Comparison of ENCODE assay signal across 1 cellular context in the genomic region with DNA sequence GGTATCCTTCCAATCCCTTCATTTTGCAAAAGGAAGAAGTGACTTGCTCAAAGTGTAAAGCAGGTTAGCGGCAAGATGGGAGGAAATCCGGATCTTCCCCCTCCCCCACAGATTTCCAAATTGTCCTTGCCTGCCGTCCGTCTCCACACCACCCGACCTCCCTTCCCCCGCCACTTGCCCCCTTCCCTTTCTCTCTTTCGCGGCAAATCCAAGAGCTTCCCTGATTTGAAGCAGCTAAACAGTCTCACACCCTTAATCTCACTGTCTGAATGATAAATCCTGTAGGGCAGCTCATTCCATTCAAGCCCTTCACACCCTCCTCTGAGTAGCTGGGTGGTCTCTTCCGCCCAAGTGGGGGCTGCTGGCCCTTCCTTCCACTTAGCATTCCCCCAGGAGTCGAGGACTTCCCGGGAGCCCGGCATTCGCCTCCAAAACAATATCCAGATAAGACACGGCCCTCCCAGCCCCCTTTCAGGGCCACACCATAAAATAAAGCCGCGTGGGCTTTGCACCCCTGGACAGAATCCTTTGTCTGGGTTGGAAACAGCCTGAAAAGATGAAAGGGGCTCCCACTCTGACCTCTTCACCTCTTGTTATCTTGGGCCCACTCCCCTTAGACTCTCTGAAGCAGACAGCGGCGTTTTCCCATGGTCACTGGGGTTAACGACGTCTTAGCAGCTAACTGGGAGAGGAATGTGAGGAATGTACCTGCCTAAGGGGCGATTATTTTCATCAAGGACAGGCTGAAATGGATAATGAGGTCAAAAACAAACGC.
TF ChIP-seq lines count a peak whose summit lies in the region.

No MANE protein-coding gene starts in this region.

TF ChIP-seq in K562, 482 proteins besides CTCF, POLR2A, EP300 and RAD21 (continues in another document):
- TF ChIP-seq ZSCAN29 (IDR thresholded peaks at IDR 0.05) = no peak
- no peak for TF ChIP-seq SREBF2 (CRISPR knock-in tag; IDR thresholded peaks at IDR 0.05)
- TF ChIP-seq CHD4 (IDR thresholded peaks at IDR 0.05; ENCODE audit: insufficient read depth, insufficient replicate concordance, low read depth, low read length, poor library complexity, severe bottlenecking) = peak; percentile 56
- TF ChIP-seq, protein P1, sequence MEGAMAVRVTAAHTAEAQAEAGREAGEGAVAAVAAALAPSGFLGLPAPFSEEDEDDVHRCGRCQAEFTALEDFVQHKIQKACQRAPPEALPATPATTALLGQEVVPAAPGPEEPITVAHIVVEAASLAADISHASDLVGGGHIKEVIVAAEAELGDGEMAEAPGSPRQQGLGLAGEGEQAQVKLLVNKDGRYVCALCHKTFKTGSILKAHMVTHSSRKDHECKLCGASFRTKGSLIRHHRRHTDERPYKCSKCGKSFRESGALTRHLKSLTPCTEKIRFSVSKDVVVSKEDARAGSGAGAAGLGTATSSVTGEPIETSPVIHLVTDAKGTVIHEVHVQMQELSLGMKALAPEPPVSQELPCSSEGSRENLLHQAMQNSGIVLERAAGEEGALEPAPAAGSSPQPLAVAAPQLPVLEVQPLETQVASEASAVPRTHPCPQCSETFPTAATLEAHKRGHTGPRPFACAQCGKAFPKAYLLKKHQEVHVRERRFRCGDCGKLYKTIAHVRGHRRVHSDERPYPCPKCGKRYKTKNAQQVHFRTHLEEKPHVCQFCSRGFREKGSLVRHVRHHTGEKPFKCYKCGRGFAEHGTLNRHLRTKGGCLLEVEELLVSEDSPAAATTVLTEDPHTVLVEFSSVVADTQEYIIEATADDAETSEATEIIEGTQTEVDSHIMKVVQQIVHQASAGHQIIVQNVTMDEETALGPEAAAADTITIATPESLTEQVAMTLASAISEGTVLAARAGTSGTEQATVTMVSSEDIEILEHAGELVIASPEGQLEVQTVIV (CRISPR knock-in tag; IDR thresholded peaks at IDR 0.05; ENCODE audit: borderline replicate concordance) = no peak
- no peak for TF ChIP-seq COPS2 (conservative IDR thresholded peaks at IDR 0.05)
- TF ChIP-seq, protein P2, sequence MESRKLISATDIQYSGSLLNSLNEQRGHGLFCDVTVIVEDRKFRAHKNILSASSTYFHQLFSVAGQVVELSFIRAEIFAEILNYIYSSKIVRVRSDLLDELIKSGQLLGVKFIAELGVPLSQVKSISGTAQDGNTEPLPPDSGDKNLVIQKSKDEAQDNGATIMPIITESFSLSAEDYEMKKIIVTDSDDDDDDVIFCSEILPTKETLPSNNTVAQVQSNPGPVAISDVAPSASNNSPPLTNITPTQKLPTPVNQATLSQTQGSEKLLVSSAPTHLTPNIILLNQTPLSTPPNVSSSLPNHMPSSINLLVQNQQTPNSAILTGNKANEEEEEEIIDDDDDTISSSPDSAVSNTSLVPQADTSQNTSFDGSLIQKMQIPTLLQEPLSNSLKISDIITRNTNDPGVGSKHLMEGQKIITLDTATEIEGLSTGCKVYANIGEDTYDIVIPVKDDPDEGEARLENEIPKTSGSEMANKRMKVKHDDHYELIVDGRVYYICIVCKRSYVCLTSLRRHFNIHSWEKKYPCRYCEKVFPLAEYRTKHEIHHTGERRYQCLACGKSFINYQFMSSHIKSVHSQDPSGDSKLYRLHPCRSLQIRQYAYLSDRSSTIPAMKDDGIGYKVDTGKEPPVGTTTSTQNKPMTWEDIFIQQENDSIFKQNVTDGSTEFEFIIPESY (CRISPR knock-in tag; IDR thresholded peaks at IDR 0.05) = 0 out of 2 replicates have a peak, but pooled peaks have one; percentile 62
- TF ChIP-seq ZNF3 (CRISPR knock-in tag; IDR thresholded peaks at IDR 0.05) = no peak
- no peak for TF ChIP-seq KLF13 (tag; IDR thresholded peaks at IDR 0.05; ENCODE audit: borderline replicate concordance, low read depth)
- 0 out of 2 replicates have a peak, but pooled peaks have one; percentile 4 for TF ChIP-seq CBFA2T3 (IDR thresholded peaks at IDR 0.05)
- no peak for TF ChIP-seq IRF9 (tag; IDR thresholded peaks at IDR 0.05)
- no peak for TF ChIP-seq TRIM24 (IDR thresholded peaks at IDR 0.05)
- no peak for TF ChIP-seq CEBPB (tag; IDR thresholded peaks at IDR 0.05)
- TF ChIP-seq ZNF197 (CRISPR knock-in tag; IDR thresholded peaks at IDR 0.05; ENCODE audit: low read depth) = 0 out of 2 replicates have a peak, but pooled peaks have one; percentile 47
- TF ChIP-seq PRMT5 (CRISPR knock-in tag; IDR thresholded peaks at IDR 0.05) = no peak
- TF ChIP-seq ZNF449 (CRISPR knock-in tag; IDR thresholded peaks at IDR 0.05) = no peak
- TF ChIP-seq HDAC1 (IDR thresholded peaks at IDR 0.05) = 0 out of 4 replicates have a peak, but pooled peaks of 1 of the 2 experiments have one; percentile 5
- no peak for TF ChIP-seq TEAD2 (tag; IDR thresholded peaks at IDR 0.05)
- TF ChIP-seq KLF1 (tag; IDR thresholded peaks at IDR 0.05) = no peak
- 0 out of 2 replicates have a peak, but pooled peaks have one; percentile 37 for TF ChIP-seq MYC (IDR thresholded peaks at IDR 0.05; ENCODE audit: low read depth, low read length)
- no peak for TF ChIP-seq MYC (CRISPR knock-in tag; IDR thresholded peaks at IDR 0.05; ENCODE audit: borderline replicate concordance, low read depth)
- TF ChIP-seq, protein P3, sequence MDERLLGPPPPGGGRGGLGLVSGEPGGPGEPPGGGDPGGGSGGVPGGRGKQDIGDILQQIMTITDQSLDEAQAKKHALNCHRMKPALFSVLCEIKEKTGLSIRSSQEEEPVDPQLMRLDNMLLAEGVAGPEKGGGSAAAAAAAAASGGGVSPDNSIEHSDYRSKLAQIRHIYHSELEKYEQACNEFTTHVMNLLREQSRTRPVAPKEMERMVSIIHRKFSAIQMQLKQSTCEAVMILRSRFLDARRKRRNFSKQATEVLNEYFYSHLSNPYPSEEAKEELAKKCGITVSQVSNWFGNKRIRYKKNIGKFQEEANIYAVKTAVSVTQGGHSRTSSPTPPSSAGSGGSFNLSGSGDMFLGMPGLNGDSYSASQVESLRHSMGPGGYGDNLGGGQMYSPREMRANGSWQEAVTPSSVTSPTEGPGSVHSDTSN (CRISPR knock-in tag; IDR thresholded peaks at IDR 0.05; ENCODE audit: low read depth) = no peak
- TF ChIP-seq, protein P3 (tag; conservative IDR thresholded peaks at IDR 0.05; ENCODE audit: low read depth) = no peak
- TF ChIP-seq USF1 (CRISPR knock-in tag; IDR thresholded peaks at IDR 0.05) = no peak
- no peak for TF ChIP-seq CBX2 (IDR thresholded peaks at IDR 0.05; ENCODE audit: insufficient read depth, low read length, poor library complexity, severe bottlenecking)
- no peak for TF ChIP-seq LCOR (CRISPR knock-in tag; IDR thresholded peaks at IDR 0.05)
- no peak for TF ChIP-seq NR4A1 (CRISPR knock-in tag; IDR thresholded peaks at IDR 0.05)
- peak; percentile 65; the same call in 1 of the 2 replicates for TF ChIP-seq NR4A1 (tag; IDR thresholded peaks at IDR 0.05)
- no peak for TF ChIP-seq ZNF23 (CRISPR knock-in tag; IDR thresholded peaks at IDR 0.05)
- TF ChIP-seq IRF1 (CRISPR knock-in tag; IDR thresholded peaks at IDR 0.05; ENCODE audit: borderline replicate concordance) = no peak
- no peak for TF ChIP-seq BRCA1 (IDR thresholded peaks at IDR 0.05)
- no peak for TF ChIP-seq BRCA1 (CRISPR knock-in tag; IDR thresholded peaks at IDR 0.05)
- no peak for TF ChIP-seq ELF4 (CRISPR knock-in tag; IDR thresholded peaks at IDR 0.05)
- no peak for TF ChIP-seq KDM5B (IDR thresholded peaks at IDR 0.05; ENCODE audit: insufficient replicate concordance, low read depth, low read length)
- TF ChIP-seq, protein P4, sequence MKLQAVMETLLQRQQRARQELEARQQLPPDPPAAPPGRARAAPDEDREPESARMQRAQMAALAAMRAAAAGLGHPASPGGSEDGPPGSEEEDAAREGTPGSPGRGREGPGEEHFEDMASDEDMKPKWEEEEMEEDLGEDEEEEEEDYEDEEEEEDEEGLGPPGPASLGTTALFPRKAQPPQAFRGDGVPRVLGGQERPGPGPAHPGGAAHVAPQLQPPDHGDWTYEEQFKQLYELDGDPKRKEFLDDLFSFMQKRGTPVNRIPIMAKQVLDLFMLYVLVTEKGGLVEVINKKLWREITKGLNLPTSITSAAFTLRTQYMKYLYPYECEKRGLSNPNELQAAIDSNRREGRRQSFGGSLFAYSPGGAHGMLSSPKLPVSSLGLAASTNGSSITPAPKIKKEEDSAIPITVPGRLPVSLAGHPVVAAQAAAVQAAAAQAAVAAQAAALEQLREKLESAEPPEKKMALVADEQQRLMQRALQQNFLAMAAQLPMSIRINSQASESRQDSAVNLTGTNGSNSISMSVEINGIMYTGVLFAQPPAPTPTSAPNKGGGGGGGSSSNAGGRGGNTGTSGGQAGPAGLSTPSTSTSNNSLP (IDR thresholded peaks at IDR 0.05; ENCODE audit: borderline replicate concordance, low read depth, low read length) = no peak
- TF ChIP-seq SIX5 (IDR thresholded peaks at IDR 0.05; ENCODE audit: borderline replicate concordance in 1 of 2, insufficient read depth in 1 of 2, low read depth in 1 of 2, low read length in 2 of 2) = no peak
- TF ChIP-seq CC2D1A (IDR thresholded peaks at IDR 0.05) = no peak
- no peak for TF ChIP-seq ZNF174 (CRISPR knock-in tag; IDR thresholded peaks at IDR 0.05)
- TF ChIP-seq CREB1 (IDR thresholded peaks at IDR 0.05) = no peak
- TF ChIP-seq CREB1 (CRISPR knock-in tag; IDR thresholded peaks at IDR 0.05) = no peak
- TF ChIP-seq NR2C1 (IDR thresholded peaks at IDR 0.05) = no peak
- 0 out of 2 replicates have a peak, but pooled peaks have one; percentile 11 for TF ChIP-seq NR2C1 (tag; IDR thresholded peaks at IDR 0.05)
- TF ChIP-seq BDP1 (IDR thresholded peaks at IDR 0.05; ENCODE audit: insufficient read depth, insufficient read length) = no peak
- 0 out of 2 replicates have a peak, but pooled peaks have one; percentile 50 for TF ChIP-seq CXXC5 (CRISPR knock-in tag; IDR thresholded peaks at IDR 0.05)
- no peak for TF ChIP-seq ZBED1 (IDR thresholded peaks at IDR 0.05)
- TF ChIP-seq NFXL1 (CRISPR knock-in tag; IDR thresholded peaks at IDR 0.05) = 0 out of 2 replicates have a peak, but pooled peaks have one; percentile 37
- TF ChIP-seq CCNT2 (IDR thresholded peaks at IDR 0.05; ENCODE audit: borderline replicate concordance, extremely low read depth, insufficient read length, low read depth, low read length) = no peak
- TF ChIP-seq, protein P5, sequence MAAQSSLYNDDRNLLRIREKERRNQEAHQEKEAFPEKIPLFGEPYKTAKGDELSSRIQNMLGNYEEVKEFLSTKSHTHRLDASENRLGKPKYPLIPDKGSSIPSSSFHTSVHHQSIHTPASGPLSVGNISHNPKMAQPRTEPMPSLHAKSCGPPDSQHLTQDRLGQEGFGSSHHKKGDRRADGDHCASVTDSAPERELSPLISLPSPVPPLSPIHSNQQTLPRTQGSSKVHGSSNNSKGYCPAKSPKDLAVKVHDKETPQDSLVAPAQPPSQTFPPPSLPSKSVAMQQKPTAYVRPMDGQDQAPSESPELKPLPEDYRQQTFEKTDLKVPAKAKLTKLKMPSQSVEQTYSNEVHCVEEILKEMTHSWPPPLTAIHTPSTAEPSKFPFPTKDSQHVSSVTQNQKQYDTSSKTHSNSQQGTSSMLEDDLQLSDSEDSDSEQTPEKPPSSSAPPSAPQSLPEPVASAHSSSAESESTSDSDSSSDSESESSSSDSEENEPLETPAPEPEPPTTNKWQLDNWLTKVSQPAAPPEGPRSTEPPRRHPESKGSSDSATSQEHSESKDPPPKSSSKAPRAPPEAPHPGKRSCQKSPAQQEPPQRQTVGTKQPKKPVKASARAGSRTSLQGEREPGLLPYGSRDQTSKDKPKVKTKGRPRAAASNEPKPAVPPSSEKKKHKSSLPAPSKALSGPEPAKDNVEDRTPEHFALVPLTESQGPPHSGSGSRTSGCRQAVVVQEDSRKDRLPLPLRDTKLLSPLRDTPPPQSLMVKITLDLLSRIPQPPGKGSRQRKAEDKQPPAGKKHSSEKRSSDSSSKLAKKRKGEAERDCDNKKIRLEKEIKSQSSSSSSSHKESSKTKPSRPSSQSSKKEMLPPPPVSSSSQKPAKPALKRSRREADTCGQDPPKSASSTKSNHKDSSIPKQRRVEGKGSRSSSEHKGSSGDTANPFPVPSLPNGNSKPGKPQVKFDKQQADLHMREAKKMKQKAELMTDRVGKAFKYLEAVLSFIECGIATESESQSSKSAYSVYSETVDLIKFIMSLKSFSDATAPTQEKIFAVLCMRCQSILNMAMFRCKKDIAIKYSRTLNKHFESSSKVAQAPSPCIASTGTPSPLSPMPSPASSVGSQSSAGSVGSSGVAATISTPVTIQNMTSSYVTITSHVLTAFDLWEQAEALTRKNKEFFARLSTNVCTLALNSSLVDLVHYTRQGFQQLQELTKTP (IDR thresholded peaks at IDR 0.05; ENCODE audit: low read depth in 1 of 2, partially characterized antibody in 2 of 2) = no peak
